Comparison of ENCODE assay signal across 1 cellular context in genomic region chr2:177625744-177626655, GRCh38.
TF ChIP-seq lines count a peak whose summit lies in the region.

No MANE protein-coding gene starts in this region.

TF ChIP-seq in K562, 482 proteins besides CTCF, POLR2A, EP300 and RAD21 (continued from another document and continues in another):
- TF ChIP-seq, protein P1, sequence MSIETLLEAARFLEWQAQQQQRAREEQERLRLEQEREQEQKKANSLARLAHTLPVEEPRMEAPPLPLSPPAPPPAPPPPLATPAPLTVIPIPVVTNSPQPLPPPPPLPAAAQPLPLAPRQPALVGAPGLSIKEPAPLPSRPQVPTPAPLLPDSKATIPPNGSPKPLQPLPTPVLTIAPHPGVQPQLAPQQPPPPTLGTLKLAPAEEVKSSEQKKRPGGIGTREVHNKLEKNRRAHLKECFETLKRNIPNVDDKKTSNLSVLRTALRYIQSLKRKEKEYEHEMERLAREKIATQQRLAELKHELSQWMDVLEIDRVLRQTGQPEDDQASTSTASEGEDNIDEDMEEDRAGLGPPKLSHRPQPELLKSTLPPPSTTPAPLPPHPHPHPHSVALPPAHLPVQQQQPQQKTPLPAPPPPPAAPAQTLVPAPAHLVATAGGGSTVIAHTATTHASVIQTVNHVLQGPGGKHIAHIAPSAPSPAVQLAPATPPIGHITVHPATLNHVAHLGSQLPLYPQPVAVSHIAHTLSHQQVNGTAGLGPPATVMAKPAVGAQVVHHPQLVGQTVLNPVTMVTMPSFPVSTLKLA (conservative IDR thresholded peaks at IDR 0.05) = 0 out of 4 replicates have a peak, but pooled peaks of 1 of the 2 experiments have one; percentile 13
- TF ChIP-seq KLF13 (tag; IDR thresholded peaks at IDR 0.05; ENCODE audit: borderline replicate concordance, low read depth) (no peak), CBFA2T3 (IDR thresholded peaks at IDR 0.05) (no peak), MTA2 (IDR thresholded peaks at IDR 0.05; ENCODE audit: low read depth) (no peak), KDM1A (IDR thresholded peaks at IDR 0.05) (peak in 1 of 2 experiments; percentile 15; a peak in 1 of 4 replicates), ZNF316 (IDR thresholded peaks at IDR 0.05) (peak; percentile 97), CTBP1 (IDR thresholded peaks at IDR 0.05; ENCODE audit: borderline replicate concordance) (peak; percentile 40), PHB2 (IDR thresholded peaks at IDR 0.05; ENCODE audit: low read depth) (no peak), ZNF282 (CRISPR knock-in tag; IDR thresholded peaks at IDR 0.05) (no peak), MEF2A (IDR thresholded peaks at IDR 0.05; ENCODE audit: control insufficient read depth, low read depth, low read length) (no peak), XRCC4 (IDR thresholded peaks at IDR 0.05; ENCODE audit: extremely low read depth, insufficient read depth, insufficient read length) (no peak), ETV1 (tag; conservative IDR thresholded peaks at IDR 0.05; ENCODE audit: low read depth) (peak; percentile 18; the same call in 1 of the 2 replicates), MAFF (IDR thresholded peaks at IDR 0.05; ENCODE audit: low read length) (peak; percentile 88), RNF219 (CRISPR knock-in tag; IDR thresholded peaks at IDR 0.05) (no peak), CHD2 (IDR thresholded peaks at IDR 0.05; ENCODE audit: low read depth, low read length) (no peak), RBM39 (optimal IDR thresholded peaks at IDR 0.05; ENCODE audit: low read depth, low read length) (no peak), TFAM (CRISPR knock-in tag; conservative IDR thresholded peaks at IDR 0.05) (no peak), TAL1 (IDR thresholded peaks at IDR 0.05) (no peak), ESRRB (CRISPR knock-in tag; IDR thresholded peaks at IDR 0.05; ENCODE audit: borderline replicate concordance) (no peak), NFE2 (IDR thresholded peaks at IDR 0.05; ENCODE audit: low read depth) (peak; percentile 96), ZBTB8A (IDR thresholded peaks at IDR 0.05; ENCODE audit: partially characterized antibody) (no peak), ZNF512 (tag; IDR thresholded peaks at IDR 0.05) (no peak), MAFK (IDR thresholded peaks at IDR 0.05; ENCODE audit: low read length) (peak; percentile 85), TBL1XR1 (IDR thresholded peaks at IDR 0.05; ENCODE audit: low read length in 2 of 2) (no peak), CBFB (CRISPR knock-in tag; IDR thresholded peaks at IDR 0.05) (no peak), CBFA2T2 (conservative IDR thresholded peaks at IDR 0.05) (no peak), SLC30A9 (CRISPR knock-in tag; IDR thresholded peaks at IDR 0.05) (no peak), CHCHD3 (CRISPR knock-in tag; IDR thresholded peaks at IDR 0.05) (no peak), NR2C1 (IDR thresholded peaks at IDR 0.05) (peak; percentile 62), NR2C1 (tag; IDR thresholded peaks at IDR 0.05) (peak; percentile 77), KHSRP (IDR thresholded peaks at IDR 0.05) (no peak), RREB1 (CRISPR knock-in tag; IDR thresholded peaks at IDR 0.05) (0 out of 2 replicates have a peak, but pooled peaks have one; percentile 75), NCOA1 (IDR thresholded peaks at IDR 0.05; ENCODE audit: low read depth) (no peak), MTF1 (CRISPR knock-in tag; IDR thresholded peaks at IDR 0.05; ENCODE audit: borderline replicate concordance) (no peak), ZNF121 (CRISPR knock-in tag; conservative IDR thresholded peaks at IDR 0.05) (no peak), ZZZ3 (IDR thresholded peaks at IDR 0.05) (no peak), ZNF41 (CRISPR knock-in tag; conservative IDR thresholded peaks at IDR 0.05) (no peak), GTF2F1 (IDR thresholded peaks at IDR 0.05; ENCODE audit: low read depth, low read length) (no peak), ZNF644 (tag; IDR thresholded peaks at IDR 0.05; ENCODE audit: low read depth) (no peak), PBX2 (CRISPR knock-in tag; IDR thresholded peaks at IDR 0.05; ENCODE audit: low read depth) (no peak), PBX2 (tag; conservative IDR thresholded peaks at IDR 0.05; ENCODE audit: low read depth) (0 out of 2 replicates have a peak, but pooled peaks have one; percentile 20), SREBF1 (IDR thresholded peaks at IDR 0.05; ENCODE audit: borderline replicate concordance, low read depth, low read length) (no peak), ZNF584 (CRISPR knock-in tag; IDR thresholded peaks at IDR 0.05; ENCODE audit: low read depth) (no peak)
- TF ChIP-seq, protein P2, sequence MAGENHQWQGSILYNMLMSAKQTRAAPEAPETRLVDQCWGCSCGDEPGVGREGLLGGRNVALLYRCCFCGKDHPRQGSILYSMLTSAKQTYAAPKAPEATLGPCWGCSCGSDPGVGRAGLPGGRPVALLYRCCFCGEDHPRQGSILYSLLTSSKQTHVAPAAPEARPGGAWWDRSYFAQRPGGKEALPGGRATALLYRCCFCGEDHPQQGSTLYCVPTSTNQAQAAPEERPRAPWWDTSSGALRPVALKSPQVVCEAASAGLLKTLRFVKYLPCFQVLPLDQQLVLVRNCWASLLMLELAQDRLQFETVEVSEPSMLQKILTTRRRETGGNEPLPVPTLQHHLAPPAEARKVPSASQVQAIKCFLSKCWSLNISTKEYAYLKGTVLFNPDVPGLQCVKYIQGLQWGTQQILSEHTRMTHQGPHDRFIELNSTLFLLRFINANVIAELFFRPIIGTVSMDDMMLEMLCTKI (IDR thresholded peaks at IDR 0.05; ENCODE audit: partially characterized antibody) = no peak
- TF ChIP-seq, protein P3, sequence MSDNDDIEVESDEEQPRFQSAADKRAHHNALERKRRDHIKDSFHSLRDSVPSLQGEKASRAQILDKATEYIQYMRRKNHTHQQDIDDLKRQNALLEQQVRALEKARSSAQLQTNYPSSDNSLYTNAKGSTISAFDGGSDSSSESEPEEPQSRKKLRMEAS (CRISPR knock-in tag; IDR thresholded peaks at IDR 0.05) = no peak
- TF ChIP-seq, protein P4, sequence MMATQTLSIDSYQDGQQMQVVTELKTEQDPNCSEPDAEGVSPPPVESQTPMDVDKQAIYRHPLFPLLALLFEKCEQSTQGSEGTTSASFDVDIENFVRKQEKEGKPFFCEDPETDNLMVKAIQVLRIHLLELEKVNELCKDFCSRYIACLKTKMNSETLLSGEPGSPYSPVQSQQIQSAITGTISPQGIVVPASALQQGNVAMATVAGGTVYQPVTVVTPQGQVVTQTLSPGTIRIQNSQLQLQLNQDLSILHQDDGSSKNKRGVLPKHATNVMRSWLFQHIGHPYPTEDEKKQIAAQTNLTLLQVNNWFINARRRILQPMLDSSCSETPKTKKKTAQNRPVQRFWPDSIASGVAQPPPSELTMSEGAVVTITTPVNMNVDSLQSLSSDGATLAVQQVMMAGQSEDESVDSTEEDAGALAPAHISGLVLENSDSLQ (IDR thresholded peaks at IDR 0.05) = peak; percentile 57
- TF ChIP-seq, protein P5, sequence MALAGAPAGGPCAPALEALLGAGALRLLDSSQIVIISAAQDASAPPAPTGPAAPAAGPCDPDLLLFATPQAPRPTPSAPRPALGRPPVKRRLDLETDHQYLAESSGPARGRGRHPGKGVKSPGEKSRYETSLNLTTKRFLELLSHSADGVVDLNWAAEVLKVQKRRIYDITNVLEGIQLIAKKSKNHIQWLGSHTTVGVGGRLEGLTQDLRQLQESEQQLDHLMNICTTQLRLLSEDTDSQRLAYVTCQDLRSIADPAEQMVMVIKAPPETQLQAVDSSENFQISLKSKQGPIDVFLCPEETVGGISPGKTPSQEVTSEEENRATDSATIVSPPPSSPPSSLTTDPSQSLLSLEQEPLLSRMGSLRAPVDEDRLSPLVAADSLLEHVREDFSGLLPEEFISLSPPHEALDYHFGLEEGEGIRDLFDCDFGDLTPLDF (CRISPR knock-in tag; IDR thresholded peaks at IDR 0.05) = 0 out of 2 replicates have a peak, but pooled peaks have one; percentile 59
- TF ChIP-seq, protein P6, sequence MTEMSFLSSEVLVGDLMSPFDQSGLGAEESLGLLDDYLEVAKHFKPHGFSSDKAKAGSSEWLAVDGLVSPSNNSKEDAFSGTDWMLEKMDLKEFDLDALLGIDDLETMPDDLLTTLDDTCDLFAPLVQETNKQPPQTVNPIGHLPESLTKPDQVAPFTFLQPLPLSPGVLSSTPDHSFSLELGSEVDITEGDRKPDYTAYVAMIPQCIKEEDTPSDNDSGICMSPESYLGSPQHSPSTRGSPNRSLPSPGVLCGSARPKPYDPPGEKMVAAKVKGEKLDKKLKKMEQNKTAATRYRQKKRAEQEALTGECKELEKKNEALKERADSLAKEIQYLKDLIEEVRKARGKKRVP (CRISPR knock-in tag; IDR thresholded peaks at IDR 0.05) = no peak
